In the genomic region with DNA sequence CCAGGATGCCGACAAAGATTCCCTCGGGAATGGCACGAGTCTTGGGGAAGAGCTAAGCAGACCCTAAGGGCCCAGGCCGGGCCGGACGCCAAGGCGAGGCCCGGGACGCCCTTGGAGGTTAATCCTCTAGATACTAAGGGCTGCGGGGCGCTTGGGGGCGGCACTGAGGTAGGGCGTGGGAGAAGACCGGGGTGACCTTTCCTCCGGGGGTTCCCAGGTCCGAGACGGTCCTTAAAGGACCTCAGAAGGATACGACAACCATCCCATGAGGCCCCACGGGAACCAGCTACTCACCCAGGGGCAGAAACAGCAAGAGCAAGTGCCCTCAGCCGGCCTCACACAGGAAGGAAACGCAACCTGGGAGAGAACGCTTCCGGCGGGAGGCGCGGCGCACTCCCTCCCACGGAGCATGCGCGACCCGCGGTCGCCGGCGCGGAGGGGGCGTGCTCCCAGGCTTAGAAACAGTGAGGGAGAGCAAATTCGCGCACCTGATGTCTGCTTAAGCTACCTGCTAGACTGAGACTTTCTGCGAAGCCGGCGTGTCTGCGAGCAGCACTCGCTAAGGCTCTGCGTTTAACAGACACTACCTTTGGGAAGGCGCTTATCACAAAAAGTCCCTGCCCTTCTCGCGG, we compare ENCODE assay signal across 1 cellular context.
TF ChIP-seq lines count a peak whose summit lies in the region.

A gene with protein sequence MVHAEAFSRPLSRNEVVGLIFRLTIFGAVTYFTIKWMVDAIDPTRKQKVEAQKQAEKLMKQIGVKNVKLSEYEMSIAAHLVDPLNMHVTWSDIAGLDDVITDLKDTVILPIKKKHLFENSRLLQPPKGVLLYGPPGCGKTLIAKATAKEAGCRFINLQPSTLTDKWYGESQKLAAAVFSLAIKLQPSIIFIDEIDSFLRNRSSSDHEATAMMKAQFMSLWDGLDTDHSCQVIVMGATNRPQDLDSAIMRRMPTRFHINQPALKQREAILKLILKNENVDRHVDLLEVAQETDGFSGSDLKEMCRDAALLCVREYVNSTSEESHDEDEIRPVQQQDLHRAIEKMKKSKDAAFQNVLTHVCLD (minus strand): TSS at position 354 of the 632 bp plus-strand sequence. CDS start 3,627 bp downstream, outside the sequence.

TF ChIP-seq in HepG2, 621 proteins besides CTCF, POLR2A, EP300 and RAD21 (continued from another document and continues in another):
- TF ChIP-seq NFYB (CRISPR knock-in tag; IDR thresholded peaks at IDR 0.05) (peak; percentile 16; the same call in 1 of the 2 replicates), SP4 (CRISPR knock-in tag; IDR thresholded peaks at IDR 0.05) (no peak; the same call in 1 of the 2 replicates), ZBTB1 (CRISPR knock-in tag; IDR thresholded peaks at IDR 0.05; ENCODE audit: borderline replicate concordance) (no peak), ZNF589 (CRISPR knock-in tag; conservative IDR thresholded peaks at IDR 0.05) (no peak), SMAD1 (CRISPR knock-in tag; IDR thresholded peaks at IDR 0.05; ENCODE audit: borderline replicate concordance, low read depth) (no peak), CENPT (CRISPR knock-in tag; IDR thresholded peaks at IDR 0.05; ENCODE audit: low read depth) (no peak), YEATS4 (CRISPR knock-in tag; IDR thresholded peaks at IDR 0.05; ENCODE audit: borderline replicate concordance) (peak; percentile 60; the same call in 1 of the 2 replicates), CC2D1A (CRISPR knock-in tag; IDR thresholded peaks at IDR 0.05) (no peak), ZNF678 (CRISPR knock-in tag; IDR thresholded peaks at IDR 0.05) (no peak), PHF5A (CRISPR knock-in tag; IDR thresholded peaks at IDR 0.05; ENCODE audit: low read depth, unreplicated experiment) (no peak), ZNF570 (CRISPR knock-in tag; IDR thresholded peaks at IDR 0.05; ENCODE audit: borderline replicate concordance) (no peak), BRCA1 (CRISPR knock-in tag; IDR thresholded peaks at IDR 0.05) (no peak), MYNN (CRISPR knock-in tag; IDR thresholded peaks at IDR 0.05; ENCODE audit: low read depth) (0 out of 2 replicates have a peak, but pooled peaks have one; percentile 4), HNRNPH1 (optimal IDR thresholded peaks at IDR 0.05; ENCODE audit: low read depth, low read length) (no peak), ZBTB8A (CRISPR knock-in tag; IDR thresholded peaks at IDR 0.05; ENCODE audit: borderline replicate concordance, low read depth) (no peak), RFXAP (CRISPR knock-in tag; IDR thresholded peaks at IDR 0.05; ENCODE audit: borderline replicate concordance) (peak; percentile 76; the same call in 1 of the 2 replicates), ZNF12 (CRISPR knock-in tag; IDR thresholded peaks at IDR 0.05) (0 out of 2 replicates have a peak, but pooled peaks have one; percentile 16), PCBP1 (IDR thresholded peaks at IDR 0.05; ENCODE audit: borderline replicate concordance, low read depth, low read length) (no peak), ONECUT2 (CRISPR knock-in tag; IDR thresholded peaks at IDR 0.05) (0 out of 2 replicates have a peak, but pooled peaks have one; percentile 11), NFKB2 (CRISPR knock-in tag; IDR thresholded peaks at IDR 0.05; ENCODE audit: borderline replicate concordance) (peak; percentile 84; the same call in 1 of the 2 replicates), MEF2D (CRISPR knock-in tag; IDR thresholded peaks at IDR 0.05) (0 out of 2 replicates have a peak, but pooled peaks have one; percentile 21), TRIM24 (CRISPR knock-in tag; IDR thresholded peaks at IDR 0.05) (no peak), MAFK (conservative IDR thresholded peaks at IDR 0.05 in 1 of 2, IDR thresholded peaks at IDR 0.05 in 1 of 2; ENCODE audit: low read length in 2 of 2) (no peak), ZNF10 (CRISPR knock-in tag; IDR thresholded peaks at IDR 0.05; ENCODE audit: borderline replicate concordance, low read depth) (no peak), ZNF660 (CRISPR knock-in tag; IDR thresholded peaks at IDR 0.05; ENCODE audit: borderline replicate concordance, low read depth) (no peak), ZNF883 (CRISPR knock-in tag; IDR thresholded peaks at IDR 0.05; ENCODE audit: not compliant biosample characterization) (peak; percentile 72), ZNF546 (CRISPR knock-in tag; conservative IDR thresholded peaks at IDR 0.05) (no peak), FOXM1 (CRISPR knock-in tag; IDR thresholded peaks at IDR 0.05) (no peak; the same call in 1 of the 2 replicates), MAF1 (CRISPR knock-in tag; IDR thresholded peaks at IDR 0.05; ENCODE audit: borderline replicate concordance) (no peak), ZNF383 (CRISPR knock-in tag; IDR thresholded peaks at IDR 0.05; ENCODE audit: borderline replicate concordance) (no peak)
- TF ChIP-seq, protein P1, sequence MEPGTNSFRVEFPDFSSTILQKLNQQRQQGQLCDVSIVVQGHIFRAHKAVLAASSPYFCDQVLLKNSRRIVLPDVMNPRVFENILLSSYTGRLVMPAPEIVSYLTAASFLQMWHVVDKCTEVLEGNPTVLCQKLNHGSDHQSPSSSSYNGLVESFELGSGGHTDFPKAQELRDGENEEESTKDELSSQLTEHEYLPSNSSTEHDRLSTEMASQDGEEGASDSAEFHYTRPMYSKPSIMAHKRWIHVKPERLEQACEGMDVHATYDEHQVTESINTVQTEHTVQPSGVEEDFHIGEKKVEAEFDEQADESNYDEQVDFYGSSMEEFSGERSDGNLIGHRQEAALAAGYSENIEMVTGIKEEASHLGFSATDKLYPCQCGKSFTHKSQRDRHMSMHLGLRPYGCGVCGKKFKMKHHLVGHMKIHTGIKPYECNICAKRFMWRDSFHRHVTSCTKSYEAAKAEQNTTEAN (CRISPR knock-in tag; conservative IDR thresholded peaks at IDR 0.05), result peak; percentile 37; the same call in 1 of the 2 replicates
- TF ChIP-seq, protein P2, sequence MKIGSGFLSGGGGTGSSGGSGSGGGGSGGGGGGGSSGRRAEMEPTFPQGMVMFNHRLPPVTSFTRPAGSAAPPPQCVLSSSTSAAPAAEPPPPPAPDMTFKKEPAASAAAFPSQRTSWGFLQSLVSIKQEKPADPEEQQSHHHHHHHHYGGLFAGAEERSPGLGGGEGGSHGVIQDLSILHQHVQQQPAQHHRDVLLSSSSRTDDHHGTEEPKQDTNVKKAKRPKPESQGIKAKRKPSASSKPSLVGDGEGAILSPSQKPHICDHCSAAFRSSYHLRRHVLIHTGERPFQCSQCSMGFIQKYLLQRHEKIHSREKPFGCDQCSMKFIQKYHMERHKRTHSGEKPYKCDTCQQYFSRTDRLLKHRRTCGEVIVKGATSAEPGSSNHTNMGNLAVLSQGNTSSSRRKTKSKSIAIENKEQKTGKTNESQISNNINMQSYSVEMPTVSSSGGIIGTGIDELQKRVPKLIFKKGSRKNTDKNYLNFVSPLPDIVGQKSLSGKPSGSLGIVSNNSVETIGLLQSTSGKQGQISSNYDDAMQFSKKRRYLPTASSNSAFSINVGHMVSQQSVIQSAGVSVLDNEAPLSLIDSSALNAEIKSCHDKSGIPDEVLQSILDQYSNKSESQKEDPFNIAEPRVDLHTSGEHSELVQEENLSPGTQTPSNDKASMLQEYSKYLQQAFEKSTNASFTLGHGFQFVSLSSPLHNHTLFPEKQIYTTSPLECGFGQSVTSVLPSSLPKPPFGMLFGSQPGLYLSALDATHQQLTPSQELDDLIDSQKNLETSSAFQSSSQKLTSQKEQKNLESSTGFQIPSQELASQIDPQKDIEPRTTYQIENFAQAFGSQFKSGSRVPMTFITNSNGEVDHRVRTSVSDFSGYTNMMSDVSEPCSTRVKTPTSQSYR (CRISPR knock-in tag; IDR thresholded peaks at IDR 0.05; ENCODE audit: borderline replicate concordance), result no peak
- TF ChIP-seq, protein P3, sequence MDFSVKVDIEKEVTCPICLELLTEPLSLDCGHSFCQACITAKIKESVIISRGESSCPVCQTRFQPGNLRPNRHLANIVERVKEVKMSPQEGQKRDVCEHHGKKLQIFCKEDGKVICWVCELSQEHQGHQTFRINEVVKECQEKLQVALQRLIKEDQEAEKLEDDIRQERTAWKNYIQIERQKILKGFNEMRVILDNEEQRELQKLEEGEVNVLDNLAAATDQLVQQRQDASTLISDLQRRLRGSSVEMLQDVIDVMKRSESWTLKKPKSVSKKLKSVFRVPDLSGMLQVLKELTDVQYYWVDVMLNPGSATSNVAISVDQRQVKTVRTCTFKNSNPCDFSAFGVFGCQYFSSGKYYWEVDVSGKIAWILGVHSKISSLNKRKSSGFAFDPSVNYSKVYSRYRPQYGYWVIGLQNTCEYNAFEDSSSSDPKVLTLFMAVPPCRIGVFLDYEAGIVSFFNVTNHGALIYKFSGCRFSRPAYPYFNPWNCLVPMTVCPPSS (IDR thresholded peaks at IDR 0.05), result no peak
- TF ChIP-seq, protein P4, sequence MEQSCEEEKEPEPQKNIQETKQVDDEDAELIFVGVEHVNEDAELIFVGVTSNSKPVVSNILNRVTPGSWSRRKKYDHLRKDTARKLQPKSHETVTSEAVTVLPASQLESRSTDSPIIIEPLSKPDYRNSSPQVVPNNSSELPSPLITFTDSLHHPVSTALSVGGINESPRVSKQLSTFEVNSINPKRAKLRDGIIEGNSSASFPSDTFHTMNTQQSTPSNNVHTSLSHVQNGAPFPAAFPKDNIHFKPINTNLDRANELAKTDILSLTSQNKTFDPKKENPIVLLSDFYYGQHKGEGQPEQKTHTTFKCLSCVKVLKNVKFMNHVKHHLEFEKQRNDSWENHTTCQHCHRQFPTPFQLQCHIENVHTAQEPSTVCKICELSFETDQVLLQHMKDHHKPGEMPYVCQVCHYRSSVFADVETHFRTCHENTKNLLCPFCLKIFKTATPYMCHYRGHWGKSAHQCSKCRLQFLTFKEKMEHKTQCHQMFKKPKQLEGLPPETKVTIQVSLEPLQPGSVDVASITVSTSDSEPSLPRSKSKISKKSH (CRISPR knock-in tag; IDR thresholded peaks at IDR 0.05; ENCODE audit: borderline replicate concordance), result no peak
- TF ChIP-seq, protein P5, sequence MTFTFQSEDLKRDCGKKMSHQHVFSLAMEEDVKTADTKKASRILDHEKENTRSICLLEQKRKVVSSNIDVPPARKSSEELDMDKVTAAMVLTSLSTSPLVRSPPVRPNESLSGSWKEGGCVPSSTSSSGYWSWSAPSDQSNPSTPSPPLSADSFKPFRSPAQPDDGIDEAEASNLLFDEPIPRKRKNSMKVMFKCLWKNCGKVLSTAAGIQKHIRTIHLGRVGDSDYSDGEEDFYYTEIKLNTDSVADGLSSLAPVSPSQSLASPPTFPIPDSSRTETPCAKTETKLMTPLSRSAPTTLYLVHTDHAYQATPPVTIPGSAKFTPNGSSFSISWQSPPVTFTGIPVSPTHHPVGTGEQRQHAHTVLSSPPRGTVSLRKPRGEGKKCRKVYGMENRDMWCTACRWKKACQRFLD (CRISPR knock-in tag; IDR thresholded peaks at IDR 0.05; ENCODE audit: borderline replicate concordance), result no peak
- TF ChIP-seq, protein P6, sequence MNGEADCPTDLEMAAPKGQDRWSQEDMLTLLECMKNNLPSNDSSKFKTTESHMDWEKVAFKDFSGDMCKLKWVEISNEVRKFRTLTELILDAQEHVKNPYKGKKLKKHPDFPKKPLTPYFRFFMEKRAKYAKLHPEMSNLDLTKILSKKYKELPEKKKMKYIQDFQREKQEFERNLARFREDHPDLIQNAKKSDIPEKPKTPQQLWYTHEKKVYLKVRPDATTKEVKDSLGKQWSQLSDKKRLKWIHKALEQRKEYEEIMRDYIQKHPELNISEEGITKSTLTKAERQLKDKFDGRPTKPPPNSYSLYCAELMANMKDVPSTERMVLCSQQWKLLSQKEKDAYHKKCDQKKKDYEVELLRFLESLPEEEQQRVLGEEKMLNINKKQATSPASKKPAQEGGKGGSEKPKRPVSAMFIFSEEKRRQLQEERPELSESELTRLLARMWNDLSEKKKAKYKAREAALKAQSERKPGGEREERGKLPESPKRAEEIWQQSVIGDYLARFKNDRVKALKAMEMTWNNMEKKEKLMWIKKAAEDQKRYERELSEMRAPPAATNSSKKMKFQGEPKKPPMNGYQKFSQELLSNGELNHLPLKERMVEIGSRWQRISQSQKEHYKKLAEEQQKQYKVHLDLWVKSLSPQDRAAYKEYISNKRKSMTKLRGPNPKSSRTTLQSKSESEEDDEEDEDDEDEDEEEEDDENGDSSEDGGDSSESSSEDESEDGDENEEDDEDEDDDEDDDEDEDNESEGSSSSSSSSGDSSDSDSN (CRISPR knock-in tag; IDR thresholded peaks at IDR 0.05), result no peak; the same call in none of the 2 replicates
- TF ChIP-seq, protein P7, sequence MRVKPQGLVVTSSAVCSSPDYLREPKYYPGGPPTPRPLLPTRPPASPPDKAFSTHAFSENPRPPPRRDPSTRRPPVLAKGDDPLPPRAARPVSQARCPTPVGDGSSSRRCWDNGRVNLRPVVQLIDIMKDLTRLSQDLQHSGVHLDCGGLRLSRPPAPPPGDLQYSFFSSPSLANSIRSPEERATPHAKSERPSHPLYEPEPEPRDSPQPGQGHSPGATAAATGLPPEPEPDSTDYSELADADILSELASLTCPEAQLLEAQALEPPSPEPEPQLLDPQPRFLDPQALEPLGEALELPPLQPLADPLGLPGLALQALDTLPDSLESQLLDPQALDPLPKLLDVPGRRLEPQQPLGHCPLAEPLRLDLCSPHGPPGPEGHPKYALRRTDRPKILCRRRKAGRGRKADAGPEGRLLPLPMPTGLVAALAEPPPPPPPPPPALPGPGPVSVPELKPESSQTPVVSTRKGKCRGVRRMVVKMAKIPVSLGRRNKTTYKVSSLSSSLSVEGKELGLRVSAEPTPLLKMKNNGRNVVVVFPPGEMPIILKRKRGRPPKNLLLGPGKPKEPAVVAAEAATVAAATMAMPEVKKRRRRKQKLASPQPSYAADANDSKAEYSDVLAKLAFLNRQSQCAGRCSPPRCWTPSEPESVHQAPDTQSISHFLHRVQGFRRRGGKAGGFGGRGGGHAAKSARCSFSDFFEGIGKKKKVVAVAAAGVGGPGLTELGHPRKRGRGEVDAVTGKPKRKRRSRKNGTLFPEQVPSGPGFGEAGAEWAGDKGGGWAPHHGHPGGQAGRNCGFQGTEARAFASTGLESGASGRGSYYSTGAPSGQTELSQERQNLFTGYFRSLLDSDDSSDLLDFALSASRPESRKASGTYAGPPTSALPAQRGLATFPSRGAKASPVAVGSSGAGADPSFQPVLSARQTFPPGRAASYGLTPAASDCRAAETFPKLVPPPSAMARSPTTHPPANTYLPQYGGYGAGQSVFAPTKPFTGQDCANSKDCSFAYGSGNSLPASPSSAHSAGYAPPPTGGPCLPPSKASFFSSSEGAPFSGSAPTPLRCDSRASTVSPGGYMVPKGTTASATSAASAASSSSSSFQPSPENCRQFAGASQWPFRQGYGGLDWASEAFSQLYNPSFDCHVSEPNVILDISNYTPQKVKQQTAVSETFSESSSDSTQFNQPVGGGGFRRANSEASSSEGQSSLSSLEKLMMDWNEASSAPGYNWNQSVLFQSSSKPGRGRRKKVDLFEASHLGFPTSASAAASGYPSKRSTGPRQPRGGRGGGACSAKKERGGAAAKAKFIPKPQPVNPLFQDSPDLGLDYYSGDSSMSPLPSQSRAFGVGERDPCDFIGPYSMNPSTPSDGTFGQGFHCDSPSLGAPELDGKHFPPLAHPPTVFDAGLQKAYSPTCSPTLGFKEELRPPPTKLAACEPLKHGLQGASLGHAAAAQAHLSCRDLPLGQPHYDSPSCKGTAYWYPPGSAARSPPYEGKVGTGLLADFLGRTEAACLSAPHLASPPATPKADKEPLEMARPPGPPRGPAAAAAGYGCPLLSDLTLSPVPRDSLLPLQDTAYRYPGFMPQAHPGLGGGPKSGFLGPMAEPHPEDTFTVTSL (CRISPR knock-in tag; IDR thresholded peaks at IDR 0.05; ENCODE audit: borderline replicate concordance), result peak; percentile 59; the same call in 1 of the 2 replicates
- TF ChIP-seq, protein P8, sequence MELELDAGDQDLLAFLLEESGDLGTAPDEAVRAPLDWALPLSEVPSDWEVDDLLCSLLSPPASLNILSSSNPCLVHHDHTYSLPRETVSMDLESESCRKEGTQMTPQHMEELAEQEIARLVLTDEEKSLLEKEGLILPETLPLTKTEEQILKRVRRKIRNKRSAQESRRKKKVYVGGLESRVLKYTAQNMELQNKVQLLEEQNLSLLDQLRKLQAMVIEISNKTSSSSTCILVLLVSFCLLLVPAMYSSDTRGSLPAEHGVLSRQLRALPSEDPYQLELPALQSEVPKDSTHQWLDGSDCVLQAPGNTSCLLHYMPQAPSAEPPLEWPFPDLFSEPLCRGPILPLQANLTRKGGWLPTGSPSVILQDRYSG (CRISPR knock-in tag; IDR thresholded peaks at IDR 0.05), result no peak; the same call in 1 of the 2 replicates
